In genomic region chr1:219660666-219661463, GRCh38 we compare ENCODE assay signal across 1 cellular context.
TF ChIP-seq lines count a peak whose summit lies in the region.

No MANE protein-coding gene starts in this region.

TF ChIP-seq in SK-N-SH, 30 proteins besides CTCF, POLR2A, EP300 and RAD21 (continued from another document):
- TF ChIP-seq REST (IDR thresholded peaks at IDR 0.05; ENCODE audit: low read depth, low read length) (no peak), POLR2AphosphoS5 (IDR thresholded peaks at IDR 0.05; ENCODE audit: low read depth, low read length) (no peak), CHD2 (IDR thresholded peaks at IDR 0.05; ENCODE audit: low read length, partially characterized antibody) (no peak), NRF1 (IDR thresholded peaks at IDR 0.05; ENCODE audit: low read depth, low read length) (no peak), RCOR1 (IDR thresholded peaks at IDR 0.05; ENCODE audit: low read length) (no peak), TAF1 (IDR thresholded peaks at IDR 0.05; ENCODE audit: borderline replicate concordance, low read depth, low read length) (no peak), FOXM1 (IDR thresholded peaks at IDR 0.05; ENCODE audit: low read depth) (no peak)
